Comparison of ENCODE assay signal across 8 cellular contexts in the genomic region with DNA sequence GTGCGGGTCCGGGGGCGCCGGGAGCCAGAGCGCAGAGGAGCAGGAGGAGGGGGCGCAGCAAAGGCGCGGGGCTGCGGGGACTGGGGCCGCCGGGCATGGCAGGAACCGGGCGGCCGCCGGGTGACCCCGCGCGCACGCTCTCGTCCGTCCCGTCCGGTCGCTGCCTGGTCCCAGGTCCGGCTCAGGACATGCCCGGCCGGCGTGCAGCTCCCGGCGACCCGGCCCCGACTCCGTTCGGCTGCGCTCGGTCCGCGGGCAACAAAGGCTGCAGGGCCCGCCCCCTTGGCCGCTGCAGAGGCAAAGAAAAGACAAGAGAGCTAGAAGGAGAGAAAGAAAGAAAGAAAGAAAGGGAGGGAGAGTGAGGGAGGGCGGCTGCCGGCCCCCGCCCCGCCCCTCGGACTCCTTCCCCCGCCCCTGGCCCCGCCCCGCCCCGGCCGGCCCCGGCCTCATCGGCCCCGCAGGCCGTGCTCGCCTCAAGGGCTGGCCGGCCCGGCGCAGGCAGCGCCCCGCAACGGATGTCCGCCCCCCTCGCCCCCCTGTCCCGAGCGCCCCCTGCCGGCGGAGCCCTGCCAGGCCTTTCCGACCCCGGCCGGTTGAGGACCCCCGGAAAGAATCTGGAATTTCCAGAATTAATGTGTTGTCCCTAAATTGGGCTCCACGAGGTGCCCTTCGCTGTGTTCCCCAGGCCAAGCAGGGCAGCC. TPM values are rescaled to one million over a fixed set of nuclear protein-coding genes. Genes with fewer than 3 reads are reported as not detected.
DNase-seq lines count a peak whose midpoint lies in the region; ATAC-seq and TF ChIP-seq lines count a peak whose summit lies in the region.

A gene with protein sequence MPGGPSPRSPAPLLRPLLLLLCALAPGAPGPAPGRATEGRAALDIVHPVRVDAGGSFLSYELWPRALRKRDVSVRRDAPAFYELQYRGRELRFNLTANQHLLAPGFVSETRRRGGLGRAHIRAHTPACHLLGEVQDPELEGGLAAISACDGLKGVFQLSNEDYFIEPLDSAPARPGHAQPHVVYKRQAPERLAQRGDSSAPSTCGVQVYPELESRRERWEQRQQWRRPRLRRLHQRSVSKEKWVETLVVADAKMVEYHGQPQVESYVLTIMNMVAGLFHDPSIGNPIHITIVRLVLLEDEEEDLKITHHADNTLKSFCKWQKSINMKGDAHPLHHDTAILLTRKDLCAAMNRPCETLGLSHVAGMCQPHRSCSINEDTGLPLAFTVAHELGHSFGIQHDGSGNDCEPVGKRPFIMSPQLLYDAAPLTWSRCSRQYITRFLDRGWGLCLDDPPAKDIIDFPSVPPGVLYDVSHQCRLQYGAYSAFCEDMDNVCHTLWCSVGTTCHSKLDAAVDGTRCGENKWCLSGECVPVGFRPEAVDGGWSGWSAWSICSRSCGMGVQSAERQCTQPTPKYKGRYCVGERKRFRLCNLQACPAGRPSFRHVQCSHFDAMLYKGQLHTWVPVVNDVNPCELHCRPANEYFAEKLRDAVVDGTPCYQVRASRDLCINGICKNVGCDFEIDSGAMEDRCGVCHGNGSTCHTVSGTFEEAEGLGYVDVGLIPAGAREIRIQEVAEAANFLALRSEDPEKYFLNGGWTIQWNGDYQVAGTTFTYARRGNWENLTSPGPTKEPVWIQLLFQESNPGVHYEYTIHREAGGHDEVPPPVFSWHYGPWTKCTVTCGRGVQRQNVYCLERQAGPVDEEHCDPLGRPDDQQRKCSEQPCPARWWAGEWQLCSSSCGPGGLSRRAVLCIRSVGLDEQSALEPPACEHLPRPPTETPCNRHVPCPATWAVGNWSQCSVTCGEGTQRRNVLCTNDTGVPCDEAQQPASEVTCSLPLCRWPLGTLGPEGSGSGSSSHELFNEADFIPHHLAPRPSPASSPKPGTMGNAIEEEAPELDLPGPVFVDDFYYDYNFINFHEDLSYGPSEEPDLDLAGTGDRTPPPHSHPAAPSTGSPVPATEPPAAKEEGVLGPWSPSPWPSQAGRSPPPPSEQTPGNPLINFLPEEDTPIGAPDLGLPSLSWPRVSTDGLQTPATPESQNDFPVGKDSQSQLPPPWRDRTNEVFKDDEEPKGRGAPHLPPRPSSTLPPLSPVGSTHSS (N-terminal part only) (minus strand): TSS at position 341 of the 701 bp plus-strand sequence. CDS start 244 bp downstream, at position 97.

- TF ChIP-seq CTCF in GM12874 (IDR thresholded peaks at IDR 0.05; ENCODE audit: insufficient read depth, low read depth, low read length) (peak; percentile 75), Panc1 (IDR thresholded peaks at IDR 0.05) (peak; percentile 82), neural crest cell (conservative IDR thresholded peaks at IDR 0.05) (peak; percentile 74), testis (IDR thresholded peaks at IDR 0.05) (peak; percentile 35 to 60 (median 43))

- H3K4me1 ChIP-seq in Panc1 (ENCODE audit: control insufficient read depth, insufficient read depth, low read length) (peaks cover 4% of the 10 kb centered on the region; the same call in 1 of the 2 replicates), testis (peaks cover 6% of the 10 kb centered on the region)

- H3K36me3 Mint-ChIP-seq in neural crest cell (ENCODE audit: low read depth) = peaks cover 3% of the 10 kb centered on the region

- 1% methylated on average over 18 to 68 of the region's 73 CpGs for WGBS in testis, 2 donors

- H3K4me3 ChIP-seq in Panc1 (ENCODE audit: low read depth in 2 of 2, low read length in 2 of 2) (peak within 1 kb of the TSS; percentile 49 to 59), testis (peak within 1 kb of the TSS; percentile 64 to 73)

- peak; percentile 67 for ATAC-seq in HG02678 (IDR thresholded peaks at IDR 0.05; ENCODE audit: unreplicated experiment)
- peak; percentile 89 for ATAC-seq in Panc1
- ATAC-seq in GM19328 (IDR thresholded peaks at IDR 0.05; ENCODE audit: unreplicated experiment) = no peak

- peak within 1 kb of the TSS; percentile 84 for H3K27ac Mint-ChIP-seq in neural crest cell (ENCODE audit: unreplicated experiment)

- BruUV-seq in Panc1 (replicated peaks; lab: Mats Ljungman, UMichigan) = no TSS peak

- no peaks in the 10 kb centered on the region for H3K27me3 Mint-ChIP-seq in neural crest cell (ENCODE audit: low read depth)

- in situ Hi-C loops in Panc1 (cut with HindIII; ENCODE audit: low pct_unique_long_range_greater_than_20kb, low sequenced_read_pairs) = no loop called here

- peaks cover 33% of the 10 kb centered on the region for H3K4me1 Mint-ChIP-seq in neural crest cell

- H3K27ac ChIP-seq in Panc1 (ENCODE audit: low read length) (no peak within 1 kb of the TSS), testis (peak within 1 kb of the TSS; percentile 47 to 84)

- intact Hi-C loops in Panc1 (cut with micrococcal nuclease; ENCODE audit: unreplicated experiment) = no loop called here
- intact Hi-C loops in testis (cut with DNase I; ENCODE audit: low total_unique reads) = no loop called here

- H3K9me3 Mint-ChIP-seq in neural crest cell = peaks cover 3% of the 10 kb centered on the region

- POLR2A ChIA-PET in Panc1 (lab: Charles Lee) = no interaction called here

- peak within 1 kb of the TSS; percentile 87 for H3K4me3 Mint-ChIP-seq in neural crest cell

- CTCF ChIA-PET in Panc1 (lab: Charles Lee) = interaction anchor here (0.5 to 0.6 kb wide), 3 partner anchors 44 to 341 kb away, joined by 4 to 7 read pairs (median 5); no protein-coding TSS in a partner anchor

- DNase-seq in Panc1 (ENCODE audit: low read depth, low spot score) (no peak), foreskin melanocyte (peak; percentile 47), neural crest cell (ENCODE audit: low read depth, low spot score) (peak; percentile 89), testis (peak; percentile 78)
- DNase-seq in activated gamma-delta T cell treated with anti-CD3 and anti-CD28 coated beads, Interleukin-2, amount 50 U/mL, for 16 hours (ENCODE audit: low read depth) = peak; percentile 35

- H3K36me3 ChIP-seq in Panc1 (ENCODE audit: control insufficient read depth, insufficient read depth, low read length) = no peaks in the 10 kb centered on the region
- H3K36me3 ChIP-seq in testis (ENCODE audit: low read depth, missing control alignments) = no peaks in the 10 kb centered on the region

- no peaks in the 10 kb centered on the region for H3K9me3 ChIP-seq in Panc1 (ENCODE audit: control insufficient read depth, insufficient read depth, low read depth, low read length)
- no peaks in the 10 kb centered on the region for H3K9me3 ChIP-seq in testis

- TF ChIP-seq POLR2A in testis (IDR thresholded peaks at IDR 0.05) = no peak

- H3K27me3 ChIP-seq in Panc1 (ENCODE audit: control insufficient read depth, insufficient read depth, low read length) = peaks cover 3% of the 10 kb centered on the region
- no peaks in the 10 kb centered on the region for H3K27me3 ChIP-seq in testis

RNA-seq across cellular contexts. Expression of the gene that starts here (rescaled TPM):
- total RNA-seq in Panc1 (2021; ENCODE audit: unreplicated experiment) (1.0 TPM), neural crest cell (62.9 and 68.2 TPM in 2 replicates), testis (10 to 100 TPM; 11.6 to 11.9 TPM)
- polyA plus RNA-seq in Panc1 (2012; ENCODE audit: insufficient read length) = 0.85 TPM
- polyA plus RNA-seq in testis (ENCODE audit: insufficient read depth, low read depth, low replicate concordance) = 5.7 TPM
